10 cellular contexts compared by ENCODE assay signal in the genomic region with DNA sequence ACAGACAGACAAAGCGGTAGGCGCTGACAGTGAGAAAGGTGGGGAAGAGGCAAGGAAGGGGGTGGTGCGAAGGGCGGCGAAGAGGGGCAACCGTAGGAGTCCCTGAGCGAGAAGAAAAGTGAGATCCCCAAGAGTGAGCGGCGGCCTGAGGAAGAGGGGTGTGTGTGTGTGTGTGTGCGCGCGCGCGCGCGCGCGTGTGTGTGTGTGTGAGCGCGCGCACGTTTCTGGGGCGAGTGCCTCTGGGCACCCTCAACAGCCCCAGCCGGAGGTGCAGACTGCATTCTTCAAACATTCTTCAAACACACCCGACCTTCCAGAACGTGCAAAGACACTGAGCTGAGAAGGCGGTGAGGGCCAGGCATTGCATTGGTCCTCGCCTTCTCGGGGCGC.
A peak's percentile ranks its signal among the peaks of the same experiment; 100 is the strongest.
DNase-seq lines count a peak whose midpoint lies in the region; ATAC-seq, FAIRE-seq and TF ChIP-seq lines count a peak whose summit lies in the region.
"Had no signal": no experiment of that assay in that cellular context is flagged by ENCODE, and none has a peak within 500 bp of the region (broad histone marks: within the 10 kb centered on the region; RNA-seq: fewer than 3 reads in every experiment).

No MANE protein-coding gene starts in this region.

- H2AFZ ChIP-seq in H1 (ENCODE audit: low read length): no peak overlapping the region
- H2AFZ ChIP-seq in OCI-LY7 (ENCODE audit: low read length): no peak overlapping the region

- H3K27ac Mint-ChIP-seq in CD14-positive monocyte (peak overlapping the region in 1 of 7 donors; percentile 11), IgD-negative memory B cell (no peak overlapping the region), nephron (peak overlapping the region; percentile 16 to 54 (median 24))

- no TSS peak for BruUV-seq in OCI-LY7 (replicated peaks; lab: Mats Ljungman, UMichigan)

- H3K79me1 ChIP-seq in H1 (ENCODE audit: low read depth, low read length): no peaks in the 10 kb centered on the region

- ATAC-seq in GM19452 (IDR thresholded peaks at IDR 0.05; ENCODE audit: unreplicated experiment): no peak

- H2BK15ac ChIP-seq in H1 (ENCODE audit: low read length): no peak overlapping the region

- peak overlapping the region; percentile 22; the same call in 1 of the 2 replicates for H2BK12ac ChIP-seq in H1 (ENCODE audit: low read depth, low read length)

- no peak overlapping the region for H2BK20ac ChIP-seq in H1 (ENCODE audit: low read length)

- no peak for TF ChIP-seq CTCF in CD14-positive monocyte (IDR thresholded peaks at IDR 0.05)
- no peak for TF ChIP-seq CTCF in H1 (IDR thresholded peaks at IDR 0.05; ENCODE audit: control extremely low read depth in 1 of 3, insufficient read depth in 1 of 3, low read depth in 1 of 3, low read length in 3 of 3)
- no peak for TF ChIP-seq CTCF in nephron (IDR thresholded peaks at IDR 0.05; ENCODE audit: unreplicated experiment in 3 of 3)
- no peak for TF ChIP-seq CTCF in OCI-LY7 (conservative IDR thresholded peaks at IDR 0.05; ENCODE audit: low read length)

- WGBS in H1 (ENCODE audit: extremely low coverage in 1 of 2, insufficient coverage in 1 of 2, insufficient read length in 1 of 2, insufficient replicate concordance in 2 of 2, low coverage in 1 of 2, low lambda C conversion rate in 2 of 2, missing lambda C conversion rate in 1 of 2), 2 experiments: 1% methylated on average over 29 of the region's 30 CpGs; no CpG with 5 or more reads in 1 of the 2 experiments

- no peak overlapping the region for H3K14ac ChIP-seq in H1 (ENCODE audit: insufficient read length)

- H2BK120ac ChIP-seq in H1 (replicated peaks; ENCODE audit: low read depth, low read length): peak overlapping the region; percentile 39

- no peak overlapping the region for H4K5ac ChIP-seq in H1 (ENCODE audit: insufficient read length, low read depth, low read length)

- peak overlapping the region; percentile 31 to 64 (median 43) for H3K4me3 ChIP-seq in H1 (ENCODE audit: extremely low read depth in 1 of 4, insufficient read depth in 2 of 4, low read depth in 3 of 4, low read length in 4 of 4)
- no peak overlapping the region for H3K4me3 ChIP-seq in OCI-LY7 (ENCODE audit: low read depth, low read length, poor library complexity, severe bottlenecking)

- H4K91ac ChIP-seq in H1 (replicated peaks; ENCODE audit: insufficient read length, low read length): peak overlapping the region; percentile 34

- no peak overlapping the region for H3K56ac ChIP-seq in H1 (replicated peaks; ENCODE audit: insufficient read length, low read depth, low read length)

- H3K9me3 Mint-ChIP-seq in CD14-positive monocyte (peaks cover 0 to 17% (median 0%) of the 10 kb centered on the region in 7 donors), IgD-negative memory B cell (no peaks in the 10 kb centered on the region), nephron (no peaks in the 10 kb centered on the region)

- no peak for TF ChIP-seq EP300 in H1 (IDR thresholded peaks at IDR 0.05; ENCODE audit: borderline replicate concordance in 1 of 2, low read depth in 2 of 2, low read length in 2 of 2)

- no peaks in the 10 kb centered on the region for H3K9me2 ChIP-seq in OCI-LY7 (ENCODE audit: insufficient read depth, low read length)

- H3K4me3 Mint-ChIP-seq in CD14-positive monocyte (peak overlapping the region; percentile 47 to 88), IgD-negative memory B cell (peak overlapping the region; percentile 0 to 69 (median 42)), nephron (peak overlapping the region; percentile 57 to 73 (median 64))

- peaks cover 15% of the 10 kb centered on the region; the same call in 1 of the 2 replicates for H3K23me2 ChIP-seq in H1 (ENCODE audit: low read depth, low read length)

- no peak for FAIRE-seq in H1 (lab: Jason Lieb, UNC)
- FAIRE-seq: GM18507 had no signal

- peak overlapping the region in 1 of 4 experiments; percentile 26; a peak in 1 of 7 replicates for H3K9ac ChIP-seq in H1 (replicated peaks in 1 of 4; ENCODE audit: extremely low read depth in 1 of 4, low read depth in 3 of 4, low read length in 3 of 4)

- H3K79me2 ChIP-seq in H1 (ENCODE audit: control insufficient read depth in 1 of 2, insufficient read depth in 2 of 2, low read length in 2 of 2): no peaks in the 10 kb centered on the region
- H3K79me2 ChIP-seq in OCI-LY7 (ENCODE audit: insufficient read depth, low read depth, low read length): no peaks in the 10 kb centered on the region

- TF ChIP-seq RAD21 in H1 (IDR thresholded peaks at IDR 0.05 in 1 of 2, conservative IDR thresholded peaks at IDR 0.05 in 1 of 2; ENCODE audit: low read depth in 2 of 2, low read length in 2 of 2): no peak

- no peak for DNase-seq in CD14-positive monocyte (ENCODE audit: low spot score)
- DNase-seq in H1 (ENCODE audit: low read depth in 1 of 2, low spot score in 2 of 2): no peak
- DNase-seq in OCI-LY7 (ENCODE audit: low spot score): no peak
- DNase-seq in COLO668 (lab: John Stamatoyannopoulos, UW; ENCODE audit: unreplicated experiment): no peak
- no peak for DNase-seq in NCI-H82 (lab: John Stamatoyannopoulos, UW)
- DNase-seq: SW 1271 had no signal

- H3K27me3 ChIP-seq in H1 (replicated peaks in 1 of 4; ENCODE audit: control insufficient read depth in 3 of 4, extremely low read depth in 1 of 4, insufficient read depth in 3 of 4, low read length in 3 of 4): peaks cover 15 to 63% (median 56%) of the 10 kb centered on the region in 4 experiments

- peak overlapping the region; percentile 87 for H3K18ac ChIP-seq in H1 (ENCODE audit: extremely low read depth, low read length)

- no peak for TF ChIP-seq POLR2A in H1 (IDR thresholded peaks at IDR 0.05; ENCODE audit: control extremely low read depth in 1 of 2, low read depth in 2 of 2, low read length in 2 of 2)

- H3K4me1 ChIP-seq in H1 (replicated peaks in 1 of 4; ENCODE audit: control insufficient read depth in 3 of 4, insufficient read depth in 4 of 4, low read length in 3 of 4) (peaks cover 21 to 29% (median 23%) of the 10 kb centered on the region in 4 experiments), OCI-LY7 (ENCODE audit: insufficient read depth, low read length, poor library complexity, severe bottlenecking) (no peaks in the 10 kb centered on the region)

- H3K23ac ChIP-seq in H1 (ENCODE audit: insufficient read length): no peak overlapping the region

- no peak overlapping the region for H3K27ac ChIP-seq in H1 (ENCODE audit: low read depth, low read length)
- H3K27ac ChIP-seq in OCI-LY7 (ENCODE audit: low read depth, low read length, poor library complexity, severe bottlenecking): no peak overlapping the region

- CTCF ChIA-PET in H1 (lab: Charles Lee; ENCODE audit: partially characterized antibody): interaction anchor here (0.9 to 4.5 kb wide), 12 partner anchors 11 to 132 kb away, joined by 3 to 17 read pairs (median 4); no protein-coding TSS in a partner anchor
- CTCF ChIA-PET in OCI-LY7 (lab: Charles Lee; ENCODE audit: unreplicated experiment): no interaction called here

- H3K27me3 Mint-ChIP-seq in CD14-positive monocyte (ENCODE audit: low read depth in 3 of 3): peaks cover 42 to 65% (median 62%) of the 10 kb centered on the region in 3 donors
- H3K27me3 Mint-ChIP-seq in IgD-negative memory B cell: peaks cover 40% of the 10 kb centered on the region
- peaks cover 82% of the 10 kb centered on the region for H3K27me3 Mint-ChIP-seq in nephron (ENCODE audit: low read depth)

- POLR2A ChIA-PET in H1 (lab: Charles Lee; ENCODE audit: partially characterized antibody): interaction anchor here (0.7 to 2.3 kb wide), 12 partner anchors 8 to 203 kb away, joined by 3 to 7 read pairs (median 3); no protein-coding TSS in a partner anchor
- POLR2A ChIA-PET in OCI-LY7 (lab: Charles Lee): no interaction called here

- H3K4ac ChIP-seq in H1 (replicated peaks; ENCODE audit: insufficient read length, low read depth, low read length): no peak overlapping the region

- intact Hi-C loops in CD14-positive monocyte (cut with micrococcal nuclease) (no loop called here), OCI-LY7 (cut with micrococcal nuclease; ENCODE audit: unreplicated experiment) (no loop called here)

- H3K9me3 ChIP-seq in H1 (ENCODE audit: insufficient read depth in 2 of 2, low read depth in 1 of 2, low read length in 1 of 2) (no peaks in the 10 kb centered on the region), OCI-LY7 (ENCODE audit: low read length) (no peaks in the 10 kb centered on the region)

- no peak overlapping the region for H4K8ac ChIP-seq in H1 (ENCODE audit: extremely low read depth, insufficient read depth, low read length)

- no peaks in the 10 kb centered on the region for H3K36me3 Mint-ChIP-seq in CD14-positive monocyte
- no peaks in the 10 kb centered on the region for H3K36me3 Mint-ChIP-seq in IgD-negative memory B cell
- no peaks in the 10 kb centered on the region for H3K36me3 Mint-ChIP-seq in nephron (ENCODE audit: low read depth)

- H2BK5ac ChIP-seq in H1 (ENCODE audit: low read depth, low read length): no peak overlapping the region

- H3K4me2 ChIP-seq in H1 (ENCODE audit: insufficient read depth in 1 of 2, low read depth in 2 of 2, low read length in 2 of 2) (peak overlapping the region; percentile 86 to 95), OCI-LY7 (ENCODE audit: low read length) (no peak overlapping the region)

- H2AK5ac ChIP-seq in H1 (ENCODE audit: low read depth, low read length): no peak overlapping the region

- H3K36me3 ChIP-seq in H1 (ENCODE audit: control insufficient read depth in 2 of 4, insufficient read depth in 4 of 4, low read length in 3 of 4) (no peaks in the 10 kb centered on the region), OCI-LY7 (ENCODE audit: insufficient read depth, low read length) (no peaks in the 10 kb centered on the region)

- H4K20me1 ChIP-seq in H1 (replicated peaks in 1 of 2; ENCODE audit: control insufficient read depth in 1 of 2, insufficient read depth in 2 of 2, low read length in 2 of 2) (no peaks in the 10 kb centered on the region), OCI-LY7 (ENCODE audit: insufficient read depth, low read length) (no peaks in the 10 kb centered on the region)

- peaks cover 12% of the 10 kb centered on the region for H3K4me1 Mint-ChIP-seq in CD14-positive monocyte
- peaks cover 5 to 9% (median 6%) of the 10 kb centered on the region in 3 donors for H3K4me1 Mint-ChIP-seq in IgD-negative memory B cell
- H3K4me1 Mint-ChIP-seq in nephron: peaks cover 32% of the 10 kb centered on the region

TF ChIP-seq in H1, 55 proteins besides CTCF, POLR2A, EP300 and RAD21 (continues in another document):
- peak; percentile 47; the same call in 1 of the 2 replicates for TF ChIP-seq TEAD4 (IDR thresholded peaks at IDR 0.05; ENCODE audit: low read depth, low read length)
- no peak; the same call in 1 of the 2 replicates for TF ChIP-seq SUZ12 (IDR thresholded peaks at IDR 0.05; ENCODE audit: low read length)
- TF ChIP-seq KDM1A (IDR thresholded peaks at IDR 0.05; ENCODE audit: borderline replicate concordance, low read length): no peak
- no peak for TF ChIP-seq SP1 (IDR thresholded peaks at IDR 0.05; ENCODE audit: low read depth, low read length)
- TF ChIP-seq BACH1 (IDR thresholded peaks at IDR 0.05; ENCODE audit: low read length): 0 out of 2 replicates have a peak, but pooled peaks have one; percentile 7
- TF ChIP-seq MAX (IDR thresholded peaks at IDR 0.05): peak; percentile 64

Comparison
In these comparisons a context has a peak if more than half of its experiments do, and no peak if none do; other contexts are left out.
1. H3K27ac Mint-ChIP-seq: peak in nephron (3 of 3); none in IgD-negative memory B cell (0 of 3).
2. Peak in every context shown above with its lines, with median percentiles within 50 percentile points of each other: H3K4me3 Mint-ChIP-seq.